ENCODE assay signal across 8 cellular contexts in genomic region chr6:28880894-28881780, GRCh38. TPM values are rescaled to one million over a fixed set of nuclear protein-coding genes. Genes with fewer than 3 reads are reported as not detected.
DNase-seq lines count a peak whose midpoint lies in the region; ATAC-seq, FAIRE-seq and TF ChIP-seq lines count a peak whose summit lies in the region.

No MANE protein-coding gene starts in this region.

- FAIRE-seq in GM18507 (lab: Jason Lieb, UNC) (peak; percentile 72), endothelial cell of umbilical vein (lab: Jason Lieb, UNC) (peak; percentile 86)

- peaks cover 21% of the 10 kb centered on the region for H3K36me3 Mint-ChIP-seq in activated CD8-positive, alpha-beta T cell treated with anti-CD3 and anti-CD28 coated beads, Interleukin-2, amount 10 ng/mL, durations not matched to agents 7 days and 5 days (ENCODE audit: low read depth)

- H3K4me3 ChIP-seq in endothelial cell of umbilical vein (replicated peaks in 1 of 3; ENCODE audit: insufficient read depth in 1 of 3, low read depth in 1 of 3, low read length in 3 of 3) (peak overlapping the region; percentile 69 to 97 (median 86)), mesodermal cell (ENCODE audit: extremely low read depth, insufficient read depth, low read length, poor library complexity, severe bottlenecking) (peak overlapping the region; percentile 46)

- H3K79me2 ChIP-seq in endothelial cell of umbilical vein (ENCODE audit: control insufficient read depth, insufficient read depth, low read length): no peaks in the 10 kb centered on the region

- WGBS in mesodermal cell (ENCODE audit: insufficient coverage in 2 of 2), 2 experiments: 13 to 18% methylated on average over 14 to 17 of the region's 28 CpGs

- no peak overlapping the region for H3K27ac ChIP-seq in endothelial cell of umbilical vein (ENCODE audit: insufficient read depth, low read depth, low read length)
- H3K27ac ChIP-seq in mesodermal cell (ENCODE audit: low read depth, low read length, severe bottlenecking): peak overlapping the region; percentile 0

- no peak for TF ChIP-seq CTCF in endothelial cell of umbilical vein (IDR thresholded peaks at IDR 0.05; ENCODE audit: extremely low read depth in 1 of 2, insufficient read depth in 1 of 2, low read depth in 1 of 2, low read length in 2 of 2)

- peak overlapping the region; percentile 74 for H3K4me3 Mint-ChIP-seq in activated CD8-positive, alpha-beta T cell treated with anti-CD3 and anti-CD28 coated beads, Interleukin-2, amount 10 ng/mL, durations not matched to agents 7 days and 5 days

- DNase-seq in A172 (ENCODE audit: low spot score) (peak; percentile 80), GM18507 (ENCODE audit: extremely low spot score, insufficient read length, low read depth) (no peak), NCI-H69 (lab: John Stamatoyannopoulos, UW) (peak; percentile 80), endothelial cell of umbilical vein (ENCODE audit: low read depth, low spot score) (peak; percentile 84), NCI-H2107 (lab: John Stamatoyannopoulos, UW) (no peak)
- peak; percentile 76 for DNase-seq in activated CD8-positive, alpha-beta T cell treated with anti-CD3 and anti-CD28 coated beads, Interleukin-2, amount 10 ng/mL, durations not matched to agents 7 days and 5 days
- DNase-seq in stimulated activated CD8-positive, alpha-beta memory T cell treated with anti-CD3 and anti-CD28 coated beads, Interleukin-2, amount 100 ng/mL, for 1 hour (ENCODE audit: low read depth in 2 of 2): peak; percentile 27 to 37

- peaks cover 2% of the 10 kb centered on the region for H3K4me1 ChIP-seq in endothelial cell of umbilical vein (ENCODE audit: control insufficient read depth, extremely low read depth, insufficient read depth, low read length)
- H3K4me1 ChIP-seq in mesodermal cell (ENCODE audit: control insufficient read depth, insufficient read depth, low read length, poor library complexity, severe bottlenecking): no peaks in the 10 kb centered on the region

- no peaks in the 10 kb centered on the region for H3K9me3 ChIP-seq in endothelial cell of umbilical vein (replicated peaks; ENCODE audit: control insufficient read depth, insufficient read depth, low read length)
- peaks cover 2% of the 10 kb centered on the region for H3K9me3 ChIP-seq in mesodermal cell (ENCODE audit: control insufficient read depth, low read length)

- H3K27me3 Mint-ChIP-seq in activated CD8-positive, alpha-beta T cell treated with anti-CD3 and anti-CD28 coated beads, Interleukin-2, amount 10 ng/mL, durations not matched to agents 7 days and 5 days (ENCODE audit: low read depth): peaks cover 21% of the 10 kb centered on the region

- H3K9ac ChIP-seq in endothelial cell of umbilical vein (replicated peaks; ENCODE audit: extremely low read depth, insufficient read depth, low read length): peak overlapping the region; percentile 21

- no peak for ATAC-seq in activated CD8-positive, alpha-beta T cell treated with anti-CD3 and anti-CD28 coated beads, Interleukin-2, amount 10 ng/mL, durations not matched to agents 7 days and 5 days

- H3K4me1 Mint-ChIP-seq in activated CD8-positive, alpha-beta T cell treated with anti-CD3 and anti-CD28 coated beads, Interleukin-2, amount 10 ng/mL, durations not matched to agents 7 days and 5 days (ENCODE audit: low read depth): peaks cover 45% of the 10 kb centered on the region

- H4K20me1 ChIP-seq in endothelial cell of umbilical vein (replicated peaks; ENCODE audit: control insufficient read depth, extremely low read depth, insufficient read depth, low read length): no peaks in the 10 kb centered on the region

- H3K27me3 ChIP-seq in endothelial cell of umbilical vein (ENCODE audit: control insufficient read depth in 2 of 2, insufficient read depth in 2 of 2, low read length in 2 of 2): peaks cover 23 to 27% of the 10 kb centered on the region in 2 experiments

- BruUV-seq in endothelial cell of umbilical vein (replicated peaks; lab: Mats Ljungman, UMichigan): no TSS peak

- peak overlapping the region; percentile 73 for H3K27ac Mint-ChIP-seq in activated CD8-positive, alpha-beta T cell treated with anti-CD3 and anti-CD28 coated beads, Interleukin-2, amount 10 ng/mL, durations not matched to agents 7 days and 5 days

- peaks cover 9% of the 10 kb centered on the region for H3K9me3 Mint-ChIP-seq in activated CD8-positive, alpha-beta T cell treated with anti-CD3 and anti-CD28 coated beads, Interleukin-2, amount 10 ng/mL, durations not matched to agents 7 days and 5 days (ENCODE audit: insufficient read depth)

- intact Hi-C loops in endothelial cell of umbilical vein (cut with micrococcal nuclease): loop anchor here (1.0 kb wide), 4 partner anchors 15 to 101 kb away; no protein-coding TSS in a partner anchor

- H3K36me3 ChIP-seq in endothelial cell of umbilical vein (ENCODE audit: control insufficient read depth in 2 of 2, extremely low read depth in 1 of 2, insufficient read depth in 2 of 2, low read length in 2 of 2) (no peaks in the 10 kb centered on the region), mesodermal cell (ENCODE audit: control insufficient read depth, insufficient read depth, low read length) (no peaks in the 10 kb centered on the region)

- peak overlapping the region; percentile 80 for H2AFZ ChIP-seq in endothelial cell of umbilical vein (ENCODE audit: low read depth, low read length)

- H3K4me2 ChIP-seq in endothelial cell of umbilical vein (ENCODE audit: insufficient read depth, low read length): peak overlapping the region; percentile 98

- dilution Hi-C loops in endothelial cell of umbilical vein (cut with MboI; ENCODE audit: extremely low pct_ligation_motif_present, low sequenced_read_pairs): no loop called here

- POLR2A ChIA-PET in activated CD8-positive, alpha-beta T cell treated with anti-CD3 and anti-CD28 coated beads, Interleukin-2, amount 10 ng/mL, durations not matched to agents 7 days and 5 days (lab: Charles Lee): interaction anchor here (1.1 kb wide), 1 partner anchor 15 kb away, joined by 3 read pairs; no protein-coding TSS in a partner anchor
- POLR2A ChIA-PET in endothelial cell of umbilical vein (lab: Charles Lee): interaction anchor here (1.9 kb wide), 1 partner anchor 15 kb away, joined by 7 read pairs; no protein-coding TSS in a partner anchor

- CTCF ChIA-PET in activated CD8-positive, alpha-beta T cell treated with anti-CD3 and anti-CD28 coated beads, Interleukin-2, amount 10 ng/mL, durations not matched to agents 7 days and 5 days (lab: Charles Lee): interaction anchor here (1.0 to 2.8 kb wide), 5 partner anchors 12 to 135 kb away, joined by 3 to 13 read pairs (median 4); no protein-coding TSS in a partner anchor
- CTCF ChIA-PET in endothelial cell of umbilical vein (lab: Charles Lee): interaction anchor here (1.0 to 1.7 kb wide), 4 partner anchors 15 to 44 kb away, joined by 3 to 5 read pairs (median 4); partner anchors contain the start of gene TRIM27

- no peak for TF ChIP-seq POLR2A in endothelial cell of umbilical vein (IDR thresholded peaks at IDR 0.05; ENCODE audit: low read depth, low read length)

- H3K9me1 ChIP-seq in endothelial cell of umbilical vein (replicated peaks; ENCODE audit: control insufficient read depth, extremely low read depth, insufficient read depth, low read length): no peaks in the 10 kb centered on the region

TF ChIP-seq in endothelial cell of umbilical vein, 7 proteins besides CTCF, POLR2A, EP300 and RAD21:
- TF ChIP-seq MYC (IDR thresholded peaks at IDR 0.05; ENCODE audit: low read depth, low read length) (no peak), GATA2 (IDR thresholded peaks at IDR 0.05; ENCODE audit: insufficient read depth, insufficient read length, low read depth, low read length) (no peak), POLR2AphosphoS5 (IDR thresholded peaks at IDR 0.05; ENCODE audit: insufficient read depth, low read depth, low read length) (no peak), JUN (IDR thresholded peaks at IDR 0.05; ENCODE audit: borderline replicate concordance, insufficient read depth, insufficient read length, low read depth) (no peak), FOS (IDR thresholded peaks at IDR 0.05; ENCODE audit: borderline replicate concordance, insufficient read depth, low read length) (no peak), EZH2 (IDR thresholded peaks at IDR 0.05; ENCODE audit: borderline replicate concordance, low read depth, low read length, severe bottlenecking) (no peak), MAX (IDR thresholded peaks at IDR 0.05; ENCODE audit: insufficient read depth, insufficient read length) (no peak)

RNA-seq across cellular contexts. Expression of gene TRIM27, which starts 42.6 kb away (rescaled TPM):
- 59.1 and 66.4 TPM in 2 replicates for total RNA-seq in A172 (2014; rRNA removed; shearing (Covaris generic))
- total RNA-seq in activated CD8-positive, alpha-beta T cell treated with anti-CD3 and anti-CD28 coated beads, Interleukin-2, amount 10 ng/mL, durations not matched to agents 7 days and 5 days: 10 to 100 TPM; 58.3 to 60.1 TPM
- 67.5 and 69.2 TPM in 2 replicates for total RNA-seq in endothelial cell of umbilical vein
- 67.1 and 71.9 TPM in 2 replicates for polyA plus RNA-seq in endothelial cell of umbilical vein
- 46.7 and 47.8 TPM in 2 replicates for polyA plus RNA-seq in endothelial cell of umbilical vein (2011; cell fraction: cytosol; rRNA removed)
- polyA plus RNA-seq in endothelial cell of umbilical vein (2011; cell fraction: nucleus; rRNA removed): 101 and 124 TPM in 2 replicates
- 38.5 and 44.5 TPM in 2 replicates for polyA plus RNA-seq in endothelial cell of umbilical vein (2012)
- polyA minus RNA-seq in endothelial cell of umbilical vein: 97.6 and 98.7 TPM in 2 replicates
- polyA minus RNA-seq in endothelial cell of umbilical vein (2011; cell fraction: cytosol; rRNA and poly(A)+ RNA removed): 76.8 TPM
- polyA minus RNA-seq in endothelial cell of umbilical vein (2011; cell fraction: nucleus; rRNA and poly(A)+ RNA removed): 57.8 and 68.6 TPM in 2 replicates
- polyA plus RNA-seq in mesodermal cell (2013, experiment 1 of 2): 66.6 TPM
- polyA plus RNA-seq in mesodermal cell (2013, experiment 2 of 2): 61.4 TPM

Comparison
In these comparisons a context has a peak if more than half of its experiments do, and no peak if none do; other contexts are left out.
1. DNase-seq: peak in A172 (single experiment), NCI-H69 (single experiment), activated CD8-positive, alpha-beta T cell treated with anti-CD3 and anti-CD28 coated beads, Interleukin-2, amount 10 ng/mL, durations not matched to agents 7 days and 5 days (single experiment), endothelial cell of umbilical vein (single experiment) and stimulated activated CD8-positive, alpha-beta memory T cell treated with anti-CD3 and anti-CD28 coated beads, Interleukin-2, amount 100 ng/mL, for 1 hour (2 of 2); none in GM18507 (single experiment) and NCI-H2107 (single experiment).